ENCODE assay signal across 17 cellular contexts in genomic region chr6:121959501-121959900, GRCh38.
DNase-seq lines count a peak whose midpoint lies in the region; ATAC-seq and TF ChIP-seq lines count a peak whose summit lies in the region.
"Had no signal": no experiment of that assay in that cellular context is flagged by ENCODE, and none has a peak within 500 bp of the region (broad histone marks: within the 10 kb centered on the region; RNA-seq: fewer than 3 reads in every experiment).

No MANE protein-coding gene starts in this region.

- H4K5ac ChIP-seq in mesendoderm (ENCODE audit: low read length), result no peak overlapping the region

- ATAC-seq in SK-N-SH treated with all-trans-retinoic acid at 6 μM for 48 hours (no peak), HCT116 (no peak), T-helper 17 cell (peak; percentile 44), GM21423 (IDR thresholded peaks at IDR 0.05; ENCODE audit: unreplicated experiment) (no peak), HG03521 (IDR thresholded peaks at IDR 0.05; ENCODE audit: unreplicated experiment) (no peak)

- no peak overlapping the region for H3K4me2 ChIP-seq in SK-N-SH
- H3K4me2 ChIP-seq in HCT116 (ENCODE audit: low read length), result no peak overlapping the region
- H3K4me2 ChIP-seq in mesendoderm (ENCODE audit: low read length), result no peak overlapping the region

- H3K27ac Mint-ChIP-seq in T-helper 17 cell, result no peak overlapping the region
- H3K27ac Mint-ChIP-seq: CD4-positive, alpha-beta memory T cell had no signal

- TF ChIP-seq CTCF in SK-N-SH (IDR thresholded peaks at IDR 0.05), result no peak
- no peak for TF ChIP-seq CTCF in HCT116 (IDR thresholded peaks at IDR 0.05 in 2 of 3, conservative IDR thresholded peaks at IDR 0.05 in 1 of 3; ENCODE audit: borderline replicate concordance in 1 of 3, insufficient read depth in 1 of 3, low read depth in 2 of 3, low read length in 2 of 3)

- H3K4me3 Mint-ChIP-seq in T-helper 17 cell, result no peak overlapping the region
- H3K4me3 Mint-ChIP-seq: central memory CD8-positive, alpha-beta T cell had no signal

- no peak overlapping the region for H3K4ac ChIP-seq in mesendoderm (ENCODE audit: low read depth, low read length)

- POLR2A ChIA-PET in SK-N-SH (lab: Yijun Ruan, JAX), result no interaction called here
- POLR2A ChIA-PET in HCT116 (lab: Charles Lee), result no interaction called here

- no peaks in the 10 kb centered on the region for H3K27me3 Mint-ChIP-seq in T-helper 17 cell
- H3K27me3 Mint-ChIP-seq: CD4-positive, alpha-beta memory T cell; central memory CD8-positive, alpha-beta T cell had no signal

- H3K27ac ChIP-seq in SK-N-SH (ENCODE audit: low read depth in 2 of 2, low read length in 1 of 2) (no peak overlapping the region), HCT116 (ENCODE audit: low read depth, low read length) (no peak overlapping the region), mesendoderm (ENCODE audit: low read depth, low read length) (no peak overlapping the region)
- H3K27ac ChIP-seq: SJSA1, uterus had no signal

- no peaks in the 10 kb centered on the region for H3K9me2 ChIP-seq in SK-N-SH
- no peaks in the 10 kb centered on the region for H3K9me2 ChIP-seq in HCT116 (ENCODE audit: insufficient read depth)

- H3K27me3 ChIP-seq in SK-N-SH (ENCODE audit: insufficient read depth) (no peaks in the 10 kb centered on the region), HCT116 (ENCODE audit: insufficient read depth, low read length) (no peaks in the 10 kb centered on the region), mesendoderm (ENCODE audit: insufficient read depth, low read length, poor library complexity) (no peaks in the 10 kb centered on the region)
- H3K27me3 ChIP-seq: SJSA1, uterus had no signal

- H3K9me3 ChIP-seq in SK-N-SH, result no peaks in the 10 kb centered on the region
- H3K9me3 ChIP-seq in HCT116 (ENCODE audit: control insufficient read depth in 1 of 2, insufficient read depth in 1 of 2, low read depth in 1 of 2, low read length in 2 of 2), result no peaks in the 10 kb centered on the region
- no peaks in the 10 kb centered on the region for H3K9me3 ChIP-seq in T-helper 17 cell (ENCODE audit: control insufficient read depth, low read length, poor library complexity, severe bottlenecking)
- H3K9me3 ChIP-seq: SJSA1, uterus had no signal

- 71% methylated on average over 5 of the region's 5 CpGs for WGBS in SK-N-SH (ENCODE audit: low lambda C conversion rate)
- WGBS in mesendoderm (ENCODE audit: extremely low coverage, insufficient coverage, low lambda C conversion rate), result no CpG with 5 or more reads among the region's 5 CpGs

- H3K4me1 ChIP-seq in SK-N-SH (ENCODE audit: control insufficient read depth in 1 of 2, insufficient read depth in 2 of 2, low read depth in 1 of 2, low read length in 1 of 2) (no peaks in the 10 kb centered on the region), HCT116 (ENCODE audit: control insufficient read depth in 1 of 2, insufficient read depth in 2 of 2, low read length in 2 of 2) (0 out of 4 replicates have a peak, but pooled peaks cover 0 to 4% of the 10 kb centered on the region in 2 experiments), mesendoderm (ENCODE audit: control insufficient read depth, low read depth, low read length) (peaks cover 3% of the 10 kb centered on the region)
- H3K4me1 ChIP-seq: SJSA1, uterus had no signal

- H2BK120ac ChIP-seq in mesendoderm (ENCODE audit: low read depth, low read length), result no peak overlapping the region

- CTCF ChIA-PET in SK-N-SH (lab: Yijun Ruan, JAX), result interaction anchor here (1.1 kb wide), 1 partner anchor 10 kb away, joined by 3 read pairs; no protein-coding TSS in a partner anchor
- CTCF ChIA-PET in HCT116 (lab: Charles Lee), result interaction anchor here (1.2 kb wide), 1 partner anchor 110 kb away, joined by 4 read pairs; no protein-coding TSS in a partner anchor

- peak overlapping the region; percentile 44 for H3K56ac ChIP-seq in mesendoderm (ENCODE audit: low read length)

- no peak overlapping the region for H3K23ac ChIP-seq in mesendoderm (ENCODE audit: low read length)

- intact Hi-C loops in HCT116 (cut with micrococcal nuclease), result no loop called here
- intact Hi-C loops in head of caudate nucleus (cut with DNase I), result no loop called here

- H3K4me3 ChIP-seq in SK-N-SH (ENCODE audit: low read depth in 2 of 2, low read length in 1 of 2), result no peak overlapping the region
- H3K4me3 ChIP-seq in HCT116 (replicated peaks in 1 of 2; ENCODE audit: low read depth in 1 of 2, low read length in 2 of 2), result no peak overlapping the region
- H3K4me3 ChIP-seq in mesendoderm (ENCODE audit: low read length), result no peak overlapping the region
- H3K4me3 ChIP-seq: SJSA1, uterus had no signal

- H3K79me1 ChIP-seq in mesendoderm (ENCODE audit: low read length), result no peaks in the 10 kb centered on the region

- no peaks in the 10 kb centered on the region for H3K36me3 Mint-ChIP-seq in T-helper 17 cell (ENCODE audit: low read depth)
- H3K36me3 Mint-ChIP-seq: CD4-positive, alpha-beta memory T cell had no signal

- no peak for TF ChIP-seq POLR2A in HCT116 (IDR thresholded peaks at IDR 0.05; ENCODE audit: borderline replicate concordance, extremely low read depth, insufficient read depth, insufficient read length)

- DNase-seq in SK-N-SH (no peak), HCT116 (ENCODE audit: low read depth, low spot score) (no peak), T-helper 17 cell (no peak), mesendoderm (peak; percentile 23), head of caudate nucleus (no peak)
- DNase-seq: activated CD4-positive, alpha-beta T cell treated with anti-CD3 and anti-CD28 coated beads, Interleukin-2, amount 50 U/mL, for 4 hours; DMS79; midbrain; MM.1S; NCI-H1930; uterus had no signal

- TF ChIP-seq RAD21 in SK-N-SH (IDR thresholded peaks at IDR 0.05; ENCODE audit: low read length) (no peak), HCT116 (IDR thresholded peaks at IDR 0.05; ENCODE audit: low read depth) (no peak)

- H3K18ac ChIP-seq in mesendoderm (ENCODE audit: low read length), result no peak overlapping the region

- H2AK5ac ChIP-seq in mesendoderm (ENCODE audit: low read length), result no peak overlapping the region

- no peaks in the 10 kb centered on the region for H3F3A ChIP-seq in SK-N-SH (replicated peaks; ENCODE audit: insufficient read depth)

- no TSS peak for BruUV-seq in HCT116 (replicated peaks; lab: Mats Ljungman, UMichigan)

- no peak overlapping the region for H2BK15ac ChIP-seq in mesendoderm (replicated peaks; ENCODE audit: low read depth)

- no peak overlapping the region for H4K8ac ChIP-seq in mesendoderm (ENCODE audit: low read depth, low read length)

- H2BK5ac ChIP-seq in mesendoderm (ENCODE audit: low read length), result peak overlapping the region; percentile 48

- H3K36me3 ChIP-seq in SK-N-SH (replicated peaks in 1 of 2; ENCODE audit: control insufficient read depth in 1 of 2, insufficient read depth in 2 of 2, low read length in 1 of 2), result no peaks in the 10 kb centered on the region
- H3K36me3 ChIP-seq in HCT116 (ENCODE audit: control insufficient read depth in 1 of 2, insufficient read depth in 2 of 2, low read length in 2 of 2), result no peaks in the 10 kb centered on the region
- no peaks in the 10 kb centered on the region for H3K36me3 ChIP-seq in mesendoderm (ENCODE audit: control insufficient read depth, insufficient read depth, low read length)
- H3K36me3 ChIP-seq: SJSA1, uterus had no signal

- no peaks in the 10 kb centered on the region for H3K79me2 ChIP-seq in SK-N-SH (ENCODE audit: insufficient read depth)
- no peaks in the 10 kb centered on the region for H3K79me2 ChIP-seq in HCT116 (ENCODE audit: insufficient read depth, low read length)
- H3K79me2 ChIP-seq in mesendoderm (ENCODE audit: control insufficient read depth, insufficient read depth, low read length), result no peaks in the 10 kb centered on the region

- H3K9ac ChIP-seq in SK-N-SH, result no peak overlapping the region
- no peak overlapping the region for H3K9ac ChIP-seq in HCT116 (ENCODE audit: low read length)
- no peak overlapping the region for H3K9ac ChIP-seq in mesendoderm (ENCODE audit: low read length)

- H4K20me1 ChIP-seq in SK-N-SH (ENCODE audit: insufficient read depth), result no peaks in the 10 kb centered on the region
- H4K20me1 ChIP-seq in HCT116 (ENCODE audit: insufficient read depth), result no peaks in the 10 kb centered on the region

- RAD21 ChIA-PET in HCT116 (lab: Charles Lee; ENCODE audit: low non-redundant PET in 1 of 2, low total read pairs in 2 of 2, uncharacterized antibody in 2 of 2, unreplicated experiment in 2 of 2), result no interaction called here

- TF ChIP-seq EP300 in SK-N-SH (IDR thresholded peaks at IDR 0.05; ENCODE audit: borderline replicate concordance in 1 of 2, low read depth in 1 of 2, low read length in 1 of 2), result no peak

- peak overlapping the region; percentile 52; the same call in 1 of the 2 replicates for H2AFZ ChIP-seq in SK-N-SH (ENCODE audit: low read depth)
- H2AFZ ChIP-seq in HCT116 (ENCODE audit: low read depth, low read length, poor library complexity, severe bottlenecking), result peak overlapping the region; percentile 67

- no peaks in the 10 kb centered on the region for H3K4me1 Mint-ChIP-seq in T-helper 17 cell
- H3K4me1 Mint-ChIP-seq: central memory CD8-positive, alpha-beta T cell had no signal

TF ChIP-seq in SK-N-SH treated with all-trans-retinoic acid at 6 μM for 48 hours, 23 proteins besides CTCF, POLR2A, EP300 and RAD21 (continues in another document):
- TF ChIP-seq TCF4 (CRISPR knock-in tag; IDR thresholded peaks at IDR 0.05; ENCODE audit: borderline replicate concordance), result no peak

TF ChIP-seq in HCT116, 20 proteins besides CTCF, POLR2A, EP300 and RAD21:
- no peak for TF ChIP-seq EZH2phosphoT487 (IDR thresholded peaks at IDR 0.05; ENCODE audit: borderline replicate concordance)
- peak; percentile 90 for TF ChIP-seq TCF7L2 (IDR thresholded peaks at IDR 0.05; ENCODE audit: borderline replicate concordance, extremely low read depth, insufficient read depth, insufficient read length)
